In genomic region chr10:2972810-2973209, GRCh38 we compare ENCODE assay signal across 25 cellular contexts.
"Had no signal": no experiment of that assay in that cellular context is flagged by ENCODE, and none has a peak within 500 bp of the region (broad histone marks: within the 10 kb centered on the region; RNA-seq: fewer than 3 reads in every experiment).

No MANE protein-coding gene starts in this region.

- H3K4me1 Mint-ChIP-seq: naive thymus-derived CD8-positive, alpha-beta T cell; stimulated activated effector memory CD8-positive, alpha-beta T cell treated with anti-CD3 and anti-CD28 coated beads, Interleukin-12 subunit alpha, Interleukin-12 subunit beta, amount 100 ng/mL, for 72 hours had no signal

- H3K36me3 Mint-ChIP-seq: naive thymus-derived CD8-positive, alpha-beta T cell had no signal

- H3K27ac ChIP-seq: esophagus squamous epithelium, heart right ventricle, left ventricle myocardium inferior, lower lobe of right lung, ovary, psoas muscle, stomach, thyroid gland, vagina had no signal

- DNase-seq: effector memory CD4-positive, alpha-beta T cell; erythroblast; esophagus squamous epithelium; foreskin melanocyte; glutamatergic neuron; heart right ventricle; hippocampal formation; left cardiac atrium; left ventricle myocardium inferior; lower lobe of right lung; naive thymus-derived CD8-positive, alpha-beta T cell; occipital lobe; ovary; posterior cingulate gyrus; psoas muscle; right cardiac atrium; stimulated activated CD4-positive, alpha-beta T cell treated with anti-CD3 and anti-CD28 coated beads, Interleukin-2, amount 100 ng/mL, for 24 hours; stimulated activated CD4-positive, alpha-beta T cell treated with anti-CD3 and anti-CD28 coated beads, Interleukin-4, amount 100 ng/mL, for 24 hours; stimulated activated naive CD4-positive, alpha-beta T cell treated with Interleukin-2 at 50 U/mL for 16 hours; stomach; thyroid gland; trophoblast cell had no signal

- H3K4me3 Mint-ChIP-seq: naive thymus-derived CD8-positive, alpha-beta T cell; nephron progenitor cell; stimulated activated effector memory CD8-positive, alpha-beta T cell treated with anti-CD3 and anti-CD28 coated beads, Interleukin-12 subunit alpha, Interleukin-12 subunit beta, amount 100 ng/mL, for 72 hours had no signal

- ATAC-seq: heart right ventricle; left cardiac atrium; lower lobe of right lung; naive thymus-derived CD8-positive, alpha-beta T cell; psoas muscle; right cardiac atrium; stimulated activated effector memory CD8-positive, alpha-beta T cell treated with anti-CD3 and anti-CD28 coated beads, Interleukin-12 subunit alpha, Interleukin-12 subunit beta, amount 100 ng/mL, for 72 hours had no signal

- H3K27ac Mint-ChIP-seq: nephron progenitor cell; stimulated activated effector memory CD8-positive, alpha-beta T cell treated with anti-CD3 and anti-CD28 coated beads, Interleukin-12 subunit alpha, Interleukin-12 subunit beta, amount 100 ng/mL, for 72 hours had no signal

- H3K27me3 ChIP-seq: esophagus squamous epithelium, ovary, stomach, thyroid gland, vagina had no signal

- H3K9me3 Mint-ChIP-seq: naive thymus-derived CD8-positive, alpha-beta T cell; nephron progenitor cell; stimulated activated effector memory CD8-positive, alpha-beta T cell treated with anti-CD3 and anti-CD28 coated beads, Interleukin-12 subunit alpha, Interleukin-12 subunit beta, amount 100 ng/mL, for 72 hours had no signal

- H3K36me3 ChIP-seq: esophagus squamous epithelium, heart right ventricle, left ventricle myocardium inferior, lower lobe of right lung, ovary, stomach, thyroid gland, vagina had no signal

- H3K4me1 ChIP-seq: esophagus squamous epithelium, heart right ventricle, left ventricle myocardium inferior, lower lobe of right lung, psoas muscle, stomach, thyroid gland, vagina had no signal

- H3K9me3 ChIP-seq: esophagus squamous epithelium, heart right ventricle, left ventricle myocardium inferior, lower lobe of right lung, ovary, psoas muscle, stomach, thyroid gland, vagina had no signal

- H3K4me3 ChIP-seq: esophagus squamous epithelium, heart right ventricle, left ventricle myocardium inferior, lower lobe of right lung, ovary, psoas muscle, stomach, thyroid gland, vagina had no signal
